ENCODE assay signal across 9 cellular contexts in genomic region chr13:46184277-46184699, GRCh38. TPM values are rescaled to one million over a fixed set of nuclear protein-coding genes. Genes with fewer than 3 reads are reported as not detected.
DNase-seq lines count a peak whose midpoint lies in the region; ATAC-seq, FAIRE-seq and TF ChIP-seq lines count a peak whose summit lies in the region.
"Had no signal": no experiment of that assay in that cellular context is flagged by ENCODE, and none has a peak within 500 bp of the region (broad histone marks: within the 10 kb centered on the region; RNA-seq: fewer than 3 reads in every experiment).

No MANE protein-coding gene starts in this region.

- TF ChIP-seq CTCF in CD4-positive, alpha-beta T cell (IDR thresholded peaks at IDR 0.05): peak; percentile 74
- peak; percentile 66 for TF ChIP-seq CTCF in HepG2 (CRISPR knock-in tag; IDR thresholded peaks at IDR 0.05)

- peaks cover 47% of the 10 kb centered on the region for H3K4me1 Mint-ChIP-seq in CD4-positive, alpha-beta T cell (ENCODE audit: low read depth)
- peaks cover 39 to 54% (median 46%) of the 10 kb centered on the region in 3 donors for H3K4me1 Mint-ChIP-seq in T-cell
- H3K4me1 Mint-ChIP-seq in activated naive CD8-positive, alpha-beta T cell treated with anti-CD3 and anti-CD28 coated beads for 36 hours: peaks cover 34% of the 10 kb centered on the region
- peaks cover 33% of the 10 kb centered on the region for H3K4me1 Mint-ChIP-seq in stimulated activated effector memory CD8-positive, alpha-beta T cell treated with anti-CD3 and anti-CD28 coated beads, Interleukin-12 subunit alpha, Interleukin-12 subunit beta, amount 100 ng/mL, for 72 hours

- in situ Hi-C loops in HepG2 (cut with HindIII; ENCODE audit: extremely low pct_ligation_motif_present, low pct_unique_long_range_greater_than_20kb): no loop called here

- H3K9me3 ChIP-seq in CD4-positive, alpha-beta T cell (ENCODE audit: control insufficient read depth, low read length): no peaks in the 10 kb centered on the region
- H3K9me3 ChIP-seq in HepG2 (ENCODE audit: low read length) (no peaks in the 10 kb centered on the region), MG63 (no peaks in the 10 kb centered on the region)
- H3K9me3 ChIP-seq: suprapubic skin had no signal

- intact Hi-C loops in CD4-positive, alpha-beta T cell (cut with DNase I, micrococcal nuclease): loop anchor here (1.0 to 10.0 kb wide), 5 partner anchors 13 to 849 kb away; partner anchors contain the start of gene ZC3H13 (in 1 of the 2)
- intact Hi-C loops in HepG2 (cut with micrococcal nuclease; ENCODE audit: unreplicated experiment): loop anchor here (1.0 kb wide), 2 partner anchors 37 to 377 kb away; no protein-coding TSS in a partner anchor

- peak; percentile 51 to 77 (median 64) for DNase-seq in CD4-positive, alpha-beta T cell
- DNase-seq in T-cell (peak; percentile 49 to 76 (median 67)), HepG2 (ENCODE audit: low spot score) (peak; percentile 28), MG63 (no peak)
- peak; percentile 66 for DNase-seq in activated naive CD8-positive, alpha-beta T cell treated with anti-CD3 and anti-CD28 coated beads for 36 hours
- DNase-seq in stimulated activated effector memory CD8-positive, alpha-beta T cell treated with anti-CD3 and anti-CD28 coated beads, Interleukin-12 subunit alpha, Interleukin-12 subunit beta, amount 100 ng/mL, for 72 hours (ENCODE audit: low spot score in 2 of 2): peak; percentile 68 to 88

- H3K4me3 ChIP-seq in HepG2 (replicated peaks in 1 of 3; ENCODE audit: insufficient read depth in 1 of 3, low read depth in 2 of 3, low read length in 3 of 3): peak overlapping the region in 1 of 3 experiments; percentile 40; a peak in 1 of 6 replicates
- H3K4me3 ChIP-seq in MG63: no peak overlapping the region
- H3K4me3 ChIP-seq: suprapubic skin had no signal

- no peaks in the 10 kb centered on the region for H4K20me1 ChIP-seq in HepG2 (ENCODE audit: insufficient read depth, low read length)

- H3K36me3 ChIP-seq in HepG2 (replicated peaks in 1 of 2; ENCODE audit: control insufficient read depth in 1 of 2, insufficient read depth in 2 of 2, low read length in 2 of 2) (no peaks in the 10 kb centered on the region), MG63 (no peaks in the 10 kb centered on the region)
- H3K36me3 ChIP-seq: suprapubic skin had no signal

- peak; percentile 56 for ATAC-seq in CD4-positive, alpha-beta T cell (ENCODE audit: poor library complexity)
- ATAC-seq in GM19438 (IDR thresholded peaks at IDR 0.05; ENCODE audit: low read depth, unreplicated experiment): peak; percentile 34
- ATAC-seq in HG03460 (IDR thresholded peaks at IDR 0.05; ENCODE audit: unreplicated experiment): peak; percentile 40
- peak; percentile 59 to 77 (median 72) for ATAC-seq in T-cell (replicated peaks in 1 of 4)
- ATAC-seq in HepG2: peak; percentile 99
- peak; percentile 80 for ATAC-seq in stimulated activated effector memory CD8-positive, alpha-beta T cell treated with anti-CD3 and anti-CD28 coated beads, Interleukin-12 subunit alpha, Interleukin-12 subunit beta, amount 100 ng/mL, for 72 hours

- POLR2A ChIA-PET in CD4-positive, alpha-beta T cell (lab: Charles Lee): interaction anchor here (1.0 to 1.5 kb wide), 3 partner anchors 12 to 18 kb away, joined by 3 to 5 read pairs (median 3); no protein-coding TSS in a partner anchor
- POLR2A ChIA-PET in T-cell (lab: Charles Lee) (interaction anchor here in 1 of 2 donors (1.0 kb wide), 1 partner anchor 19 kb away, joined by 3 read pairs; no protein-coding TSS in a partner anchor), HepG2 (lab: Yijun Ruan, JAX) (no interaction called here)

- peaks cover 18% of the 10 kb centered on the region for H3K36me3 Mint-ChIP-seq in CD4-positive, alpha-beta T cell (ENCODE audit: low read depth)
- H3K36me3 Mint-ChIP-seq in T-cell: no peaks in the 10 kb centered on the region
- H3K36me3 Mint-ChIP-seq in activated naive CD8-positive, alpha-beta T cell treated with anti-CD3 and anti-CD28 coated beads for 36 hours: peaks cover 14% of the 10 kb centered on the region
- H3K36me3 Mint-ChIP-seq in stimulated activated effector memory CD8-positive, alpha-beta T cell treated with anti-CD3 and anti-CD28 coated beads, Interleukin-12 subunit alpha, Interleukin-12 subunit beta, amount 100 ng/mL, for 72 hours: peaks cover 33% of the 10 kb centered on the region

- FAIRE-seq in HepG2 (lab: Jason Lieb, UNC): peak; percentile 49

- peak overlapping the region; percentile 76 for H2AFZ ChIP-seq in HepG2 (ENCODE audit: low read length)

- H3K4me3 Mint-ChIP-seq in CD4-positive, alpha-beta T cell: peak overlapping the region; percentile 76
- peak overlapping the region; percentile 90 to 99 (median 94) for H3K4me3 Mint-ChIP-seq in T-cell
- H3K4me3 Mint-ChIP-seq in activated naive CD8-positive, alpha-beta T cell treated with anti-CD3 and anti-CD28 coated beads for 36 hours: peak overlapping the region; percentile 94
- H3K4me3 Mint-ChIP-seq in stimulated activated effector memory CD8-positive, alpha-beta T cell treated with anti-CD3 and anti-CD28 coated beads, Interleukin-12 subunit alpha, Interleukin-12 subunit beta, amount 100 ng/mL, for 72 hours: peak overlapping the region; percentile 89

- WGBS in HepG2 (ENCODE audit: low lambda C conversion rate): 0% methylated on average over 5 of the region's 6 CpGs

- H3K4me1 ChIP-seq in HepG2 (ENCODE audit: insufficient read depth, low read length): peaks cover 10% of the 10 kb centered on the region; the same call in 1 of the 2 replicates
- H3K4me1 ChIP-seq: suprapubic skin had no signal

- no peaks in the 10 kb centered on the region for H3K27me3 Mint-ChIP-seq in CD4-positive, alpha-beta T cell
- H3K27me3 Mint-ChIP-seq in T-cell: no peaks in the 10 kb centered on the region
- peaks cover 4% of the 10 kb centered on the region for H3K27me3 Mint-ChIP-seq in activated naive CD8-positive, alpha-beta T cell treated with anti-CD3 and anti-CD28 coated beads for 36 hours

- peak overlapping the region; percentile 71 for H3K4me2 ChIP-seq in HepG2 (ENCODE audit: low read depth, low read length)

- no peaks in the 10 kb centered on the region for H3K27me3 ChIP-seq in CD4-positive, alpha-beta T cell (ENCODE audit: control insufficient read depth, insufficient read depth, low read length)
- H3K27me3 ChIP-seq in HepG2 (ENCODE audit: control insufficient read depth in 1 of 2, insufficient read depth in 2 of 2, low read length in 2 of 2) (0 out of 5 replicates have a peak, but pooled peaks cover 0 to 4% of the 10 kb centered on the region in 2 experiments), MG63 (peaks cover 5% of the 10 kb centered on the region)
- H3K27me3 ChIP-seq: suprapubic skin had no signal

- H3K9me3 Mint-ChIP-seq in CD4-positive, alpha-beta T cell: no peaks in the 10 kb centered on the region
- no peaks in the 10 kb centered on the region for H3K9me3 Mint-ChIP-seq in T-cell
- no peaks in the 10 kb centered on the region for H3K9me3 Mint-ChIP-seq in activated naive CD8-positive, alpha-beta T cell treated with anti-CD3 and anti-CD28 coated beads for 36 hours
- H3K9me3 Mint-ChIP-seq in stimulated activated effector memory CD8-positive, alpha-beta T cell treated with anti-CD3 and anti-CD28 coated beads, Interleukin-12 subunit alpha, Interleukin-12 subunit beta, amount 100 ng/mL, for 72 hours: no peaks in the 10 kb centered on the region

- TF ChIP-seq EP300 in HepG2 (IDR thresholded peaks at IDR 0.05; ENCODE audit: low read depth in 2 of 2, low read length in 2 of 2): no peak
- no peak for TF ChIP-seq EP300 in HepG2 (CRISPR knock-in tag; IDR thresholded peaks at IDR 0.05; ENCODE audit: borderline replicate concordance)

- H3K27ac Mint-ChIP-seq in CD4-positive, alpha-beta T cell: peak overlapping the region; percentile 98
- H3K27ac Mint-ChIP-seq in T-cell: peak overlapping the region; percentile 86 to 93
- peak overlapping the region; percentile 98 for H3K27ac Mint-ChIP-seq in activated naive CD8-positive, alpha-beta T cell treated with anti-CD3 and anti-CD28 coated beads for 36 hours
- peak overlapping the region; percentile 77 for H3K27ac Mint-ChIP-seq in stimulated activated effector memory CD8-positive, alpha-beta T cell treated with anti-CD3 and anti-CD28 coated beads, Interleukin-12 subunit alpha, Interleukin-12 subunit beta, amount 100 ng/mL, for 72 hours

- CTCF ChIA-PET in CD4-positive, alpha-beta T cell (lab: Charles Lee): interaction anchor here (1.3 to 3.1 kb wide), 2 partner anchors 8 to 24 kb away, joined by 5 to 19 read pairs; no protein-coding TSS in a partner anchor
- CTCF ChIA-PET in T-cell (lab: Charles Lee): interaction anchor here in 1 of 2 donors (1.0 kb wide), 1 partner anchor 9 kb away, joined by 4 read pairs; no protein-coding TSS in a partner anchor
- CTCF ChIA-PET in HepG2 (lab: Yijun Ruan, JAX; ENCODE audit: low intra/inter-chr PET ratio, low total read pairs): interaction anchor here (1.4 to 1.5 kb wide), 2 partner anchors 24 to 37 kb away, joined by 3 to 9 read pairs; no protein-coding TSS in a partner anchor

- no peak for TF ChIP-seq RAD21 in HepG2 (CRISPR knock-in tag; IDR thresholded peaks at IDR 0.05)

- no TSS peak for BruUV-seq in HepG2 (replicated peaks; lab: Mats Ljungman, UMichigan)

- TF ChIP-seq POLR2A in HepG2 (IDR thresholded peaks at IDR 0.05; ENCODE audit: insufficient read depth in 1 of 2, low read depth in 2 of 2, low read length in 2 of 2): no peak

- no peak overlapping the region for H3K9ac ChIP-seq in HepG2 (ENCODE audit: insufficient read depth, low read depth, low read length)

- H3K27ac ChIP-seq in CD4-positive, alpha-beta T cell (ENCODE audit: low read depth, low read length): peak overlapping the region; percentile 84
- H3K27ac ChIP-seq in HepG2 (ENCODE audit: extremely low read length, insufficient read depth, low read length): no peak overlapping the region
- H3K27ac ChIP-seq: suprapubic skin had no signal

- no peaks in the 10 kb centered on the region for H3K79me2 ChIP-seq in HepG2 (ENCODE audit: insufficient read depth, low read length)

RNA-seq across cellular contexts. Expression of gene LCP1, which starts 2.3 kb away (rescaled TPM):
- total RNA-seq in CD4-positive, alpha-beta T cell: 100 to 1,000 TPM; 266 to 276 TPM
- total RNA-seq in T-cell (100 to 1,000 TPM; 338 to 574 (median 413) TPM), HepG2 (2016; rRNA removed; fragmentation: Illumina TruSeq; extraction: Trizol) (1.6 and 2.1 TPM in 2 replicates)
- total RNA-seq in activated naive CD8-positive, alpha-beta T cell treated with anti-CD3 and anti-CD28 coated beads for 36 hours: 100 to 1,000 TPM; 886 to 901 TPM
- total RNA-seq in HepG2 (2016; cell fraction: cytosol; rRNA removed; fragmentation: Illumina TruSeq; extraction: Trizol; ENCODE audit: low read depth): 0.20 and 0.35 TPM in 2 replicates
- total RNA-seq in HepG2 (2016; cell fraction: insoluble cytoplasmic fraction; rRNA removed; fragmentation: Illumina TruSeq; extraction: Trizol): 1.4 and 2.1 TPM in 2 replicates
- total RNA-seq in HepG2 (2016; cell fraction: membrane; rRNA removed; fragmentation: Illumina TruSeq; extraction: Trizol): 1.8 TPM in 2 replicates
- total RNA-seq in HepG2 (2016; cell fraction: nucleus; rRNA removed; fragmentation: Illumina TruSeq; extraction: Trizol): 0.44 and 0.78 TPM in 2 replicates
- polyA plus RNA-seq in HepG2 (2011; rRNA removed): 1.6 TPM in 2 replicates
- polyA plus RNA-seq in HepG2 (2011; cell fraction: cytosol; rRNA removed): 1.0 and 1.7 TPM in 2 replicates
- polyA plus RNA-seq in HepG2 (2011; cell fraction: nucleus; rRNA removed): 0.59 and 0.85 TPM in 2 replicates
- polyA plus RNA-seq in HepG2 (2012): 1.4 and 1.9 TPM in 2 replicates
- 0.58 and 0.63 TPM in 2 replicates for polyA plus RNA-seq in HepG2 (2016; cell fraction: cytosol; fragmentation: Illumina TruSeq; extraction: Trizol; ENCODE audit: low read depth)
- polyA plus RNA-seq in HepG2 (2016; cell fraction: insoluble cytoplasmic fraction; fragmentation: Illumina TruSeq; extraction: Trizol; ENCODE audit: low read depth): 2.6 and 3.2 TPM in 2 replicates
- polyA plus RNA-seq in HepG2 (2016; cell fraction: membrane; fragmentation: Illumina TruSeq; extraction: Trizol; ENCODE audit: low read depth): 2.1 TPM in 2 replicates
- polyA plus RNA-seq in HepG2 (2016; cell fraction: nucleus; fragmentation: Illumina TruSeq; extraction: Trizol; ENCODE audit: insufficient read depth, low read depth): 1.1 and 1.3 TPM in 2 replicates
- polyA minus RNA-seq in HepG2 (2011; rRNA and poly(A)+ RNA removed; ENCODE audit: low replicate concordance): 0.87 and 1.2 TPM in 2 replicates
- polyA minus RNA-seq in HepG2 (2011; cell fraction: cytosol; rRNA and poly(A)+ RNA removed): 0.44 and 1.1 TPM in 2 replicates
- polyA minus RNA-seq in HepG2 (2011; cell fraction: nucleus; rRNA and poly(A)+ RNA removed): 0.87 and 0.90 TPM in 2 replicates
- total RNA-seq in MG63 (2014; rRNA removed; shearing (Covaris generic); ENCODE audit: low replicate concordance): 0.57 and 0.63 TPM in 2 replicates

RNA-seq across cellular contexts. Expression of gene LRRC63, which starts 27.4 kb away (rescaled TPM):
- under 1 TPM in 1 of 2 experiments, not detected in 1; 0.17 TPM for total RNA-seq in CD4-positive, alpha-beta T cell
- total RNA-seq in T-cell (under 1 TPM; 0.43 to 0.82 (median 0.54) TPM), HepG2 (2016; rRNA removed; fragmentation: Illumina TruSeq; extraction: Trizol) (not detected in 2 replicates)
- under 1 TPM; 0.14 to 0.56 TPM for total RNA-seq in activated naive CD8-positive, alpha-beta T cell treated with anti-CD3 and anti-CD28 coated beads for 36 hours
- not detected in 2 replicates for total RNA-seq in HepG2 (2016; cell fraction: cytosol; rRNA removed; fragmentation: Illumina TruSeq; extraction: Trizol; ENCODE audit: low read depth)
- total RNA-seq in HepG2 (2016; cell fraction: insoluble cytoplasmic fraction; rRNA removed; fragmentation: Illumina TruSeq; extraction: Trizol): not detected in 2 replicates
- total RNA-seq in HepG2 (2016; cell fraction: membrane; rRNA removed; fragmentation: Illumina TruSeq; extraction: Trizol): not detected in 2 replicates
- not detected in 2 replicates for total RNA-seq in HepG2 (2016; cell fraction: nucleus; rRNA removed; fragmentation: Illumina TruSeq; extraction: Trizol)
- not detected in 2 replicates for polyA plus RNA-seq in HepG2 (2011; rRNA removed)
- not detected in 2 replicates for polyA plus RNA-seq in HepG2 (2011; cell fraction: cytosol; rRNA removed)
- polyA plus RNA-seq in HepG2 (2011; cell fraction: nucleus; rRNA removed): not detected in 2 replicates
- polyA plus RNA-seq in HepG2 (2012): not detected in 2 replicates
- not detected in 2 replicates for polyA plus RNA-seq in HepG2 (2016; cell fraction: cytosol; fragmentation: Illumina TruSeq; extraction: Trizol; ENCODE audit: low read depth)
- polyA plus RNA-seq in HepG2 (2016; cell fraction: insoluble cytoplasmic fraction; fragmentation: Illumina TruSeq; extraction: Trizol; ENCODE audit: low read depth): not detected in 2 replicates
- not detected in 2 replicates for polyA plus RNA-seq in HepG2 (2016; cell fraction: membrane; fragmentation: Illumina TruSeq; extraction: Trizol; ENCODE audit: low read depth)
- polyA plus RNA-seq in HepG2 (2016; cell fraction: nucleus; fragmentation: Illumina TruSeq; extraction: Trizol; ENCODE audit: insufficient read depth, low read depth): not detected in 2 replicates
- polyA minus RNA-seq in HepG2 (2011; rRNA and poly(A)+ RNA removed; ENCODE audit: low replicate concordance): not detected in 2 replicates
- polyA minus RNA-seq in HepG2 (2011; cell fraction: cytosol; rRNA and poly(A)+ RNA removed): not detected in 2 replicates
- polyA minus RNA-seq in HepG2 (2011; cell fraction: nucleus; rRNA and poly(A)+ RNA removed): not detected in 2 replicates
- 0.16 TPM in 1 of 2 replicates, not detected in the other for total RNA-seq in MG63 (2014; rRNA removed; shearing (Covaris generic); ENCODE audit: low replicate concordance)
- total RNA-seq: suprapubic skin had no signal

Comparison
In these comparisons a context has a peak if more than half of its experiments do, and no peak if none do; other contexts are left out.
1. ATAC-seq: peak in every context shown above with its lines; median percentile 99 in HepG2; 80 in stimulated activated effector memory CD8-positive, alpha-beta T cell treated with anti-CD3 and anti-CD28 coated beads, Interleukin-12 subunit alpha, Interleukin-12 subunit beta, amount 100 ng/mL, for 72 hours; 72 in T-cell; 56 in CD4-positive, alpha-beta T cell; 40 in HG03460; 34 in GM19438.
2. RNA of gene LCP1, which starts 2.3 kb away (total RNA-seq): 886 to 901 TPM in activated naive CD8-positive, alpha-beta T cell treated with anti-CD3 and anti-CD28 coated beads for 36 hours, 338 to 574 TPM in T-cell and 266 to 276 TPM in CD4-positive, alpha-beta T cell; 0.20 to 2.1 TPM in HepG2 and 0.57 to 0.63 TPM in MG63; every median in the first group is over 10 times any median in the second.
3. Peak in every context shown above with its lines, with median percentiles within 50 percentile points of each other: H3K27ac Mint-ChIP-seq and H3K4me3 Mint-ChIP-seq.